In the genomic region with DNA sequence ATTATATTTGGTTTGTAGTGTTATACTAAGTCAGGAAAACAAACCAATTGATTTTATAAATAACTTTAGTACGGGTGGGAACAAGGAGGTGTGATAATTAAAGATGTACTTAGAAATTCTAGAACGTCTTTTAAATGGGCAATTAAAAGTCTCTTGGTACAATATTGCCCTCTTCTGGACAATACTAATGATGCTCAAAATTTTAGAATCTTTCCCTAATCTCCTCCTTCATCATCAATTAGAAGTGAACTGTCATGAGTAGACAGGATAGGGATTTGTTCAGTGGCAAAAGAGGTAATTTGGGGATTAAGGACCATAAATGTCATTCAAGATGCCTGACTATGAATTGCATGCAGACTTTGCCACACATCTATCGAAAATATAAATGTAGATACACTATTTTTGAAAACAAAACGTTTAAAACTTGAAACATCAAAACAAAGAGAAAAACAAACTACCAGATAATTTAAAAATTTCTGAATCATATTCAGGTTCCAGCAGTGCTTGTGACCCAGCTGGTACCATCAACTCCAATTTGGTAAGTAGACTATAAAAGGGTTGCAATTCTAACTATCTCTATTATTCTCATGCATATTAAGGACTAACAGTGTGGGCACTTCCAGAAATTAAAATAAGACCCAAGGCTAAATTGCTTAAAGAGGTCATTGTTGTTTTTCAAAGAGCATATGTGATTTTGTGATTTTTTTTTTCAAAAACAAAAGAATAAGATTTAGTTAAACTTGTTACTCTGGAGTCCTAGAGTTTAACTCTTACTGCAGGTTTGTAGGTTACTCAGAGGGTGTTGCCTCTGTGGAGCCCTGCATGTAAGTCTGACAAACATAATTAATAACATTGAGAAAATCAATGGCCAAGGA, we compare ENCODE assay signal across 8 cellular contexts.
DNase-seq lines count a peak whose midpoint lies in the region; ATAC-seq and TF ChIP-seq lines count a peak whose summit lies in the region.

No MANE protein-coding gene starts in this region.

- no peak overlapping the region for H3K27ac Mint-ChIP-seq in natural killer cell
- no peak overlapping the region for H3K27ac Mint-ChIP-seq in natural killer cell treated with Interleukin-12 subunit alpha and Interleukin-12 subunit beta and Interleukin-15 and Interleukin-18, amount 100 ng/mL, for 72 hours
- H3K27ac Mint-ChIP-seq in nephron progenitor cell = no peak overlapping the region
- H3K27ac Mint-ChIP-seq in stimulated activated naive B cell treated with anti-CD40 and anti-IgM and Interleukin-4, amounts not matched to agents 10 μg/mL and 1 μg/mL and 100 μg/mL, for 72 hours = no peak overlapping the region

- peak; percentile 72 for TF ChIP-seq CTCF in natural killer cell (IDR thresholded peaks at IDR 0.05)
- TF ChIP-seq CTCF in choroid plexus epithelial cell (conservative IDR thresholded peaks at IDR 0.05; ENCODE audit: low read depth, low read length) = peak; percentile 53
- TF ChIP-seq CTCF in nephron progenitor cell (IDR thresholded peaks at IDR 0.05) = peak; percentile 63

- H3K27me3 Mint-ChIP-seq in natural killer cell (ENCODE audit: low read depth in 2 of 2) (peaks cover 0 to 10% of the 10 kb centered on the region in 2 donors), nephron progenitor cell (ENCODE audit: low read depth, poor library complexity) (peaks cover 10% of the 10 kb centered on the region)
- peaks cover 0 to 6% of the 10 kb centered on the region in 2 donors for H3K27me3 Mint-ChIP-seq in natural killer cell treated with Interleukin-12 subunit alpha and Interleukin-12 subunit beta and Interleukin-15 and Interleukin-18, amount 100 ng/mL, for 72 hours
- peaks cover 0 to 3% of the 10 kb centered on the region in 2 donors for H3K27me3 Mint-ChIP-seq in stimulated activated naive B cell treated with anti-CD40 and anti-IgM and Interleukin-4, amounts not matched to agents 10 μg/mL and 1 μg/mL and 100 μg/mL, for 72 hours

- DNase-seq in natural killer cell = no peak
- DNase-seq in natural killer cell treated with Interleukin-12 subunit alpha and Interleukin-12 subunit beta and Interleukin-15 and Interleukin-18, amount 100 ng/mL, for 72 hours (ENCODE audit: low spot score) = no peak
- DNase-seq in NCI-H748 (lab: John Stamatoyannopoulos, UW; ENCODE audit: unreplicated experiment) = peak; percentile 44
- peak; percentile 43 for DNase-seq in choroid plexus epithelial cell (ENCODE audit: low read depth)
- no peak for DNase-seq in nephron progenitor cell
- DNase-seq in stimulated activated naive B cell treated with anti-CD40 and anti-IgM and Interleukin-4, amounts not matched to agents 10 μg/mL and 1 μg/mL and 100 μg/mL, for 72 hours = no peak
- DNase-seq in left ventricle myocardium superior = no peak

- no peak overlapping the region for H3K4me3 ChIP-seq in choroid plexus epithelial cell (ENCODE audit: low read depth, low read length)

- ATAC-seq in natural killer cell = peak in 2 of 3 donors; percentile 59
- no peak for ATAC-seq in natural killer cell treated with Interleukin-12 subunit alpha and Interleukin-12 subunit beta and Interleukin-15 and Interleukin-18, amount 100 ng/mL, for 72 hours
- ATAC-seq in stimulated activated naive B cell treated with anti-CD40 and anti-IgM and Interleukin-4, amounts not matched to agents 10 μg/mL and 1 μg/mL and 100 μg/mL, for 72 hours (replicated peaks) = no peak
- ATAC-seq in GM21737 (IDR thresholded peaks at IDR 0.05; ENCODE audit: unreplicated experiment) = no peak
- ATAC-seq in left ventricle myocardium superior = no peak

- intact Hi-C loops in natural killer cell (cut with micrococcal nuclease) = loop anchor here (1.0 to 5.0 kb wide), 4 partner anchors 105 to 304 kb away; no protein-coding TSS in a partner anchor
- intact Hi-C loops in left ventricle myocardium superior (cut with micrococcal nuclease) = loop anchor here (5.0 kb wide), 1 partner anchor 191 kb away; no protein-coding TSS in a partner anchor

- no peaks in the 10 kb centered on the region for H3K9me3 Mint-ChIP-seq in natural killer cell
- H3K9me3 Mint-ChIP-seq in natural killer cell treated with Interleukin-12 subunit alpha and Interleukin-12 subunit beta and Interleukin-15 and Interleukin-18, amount 100 ng/mL, for 72 hours = no peaks in the 10 kb centered on the region
- H3K9me3 Mint-ChIP-seq in nephron progenitor cell = no peaks in the 10 kb centered on the region
- H3K9me3 Mint-ChIP-seq in stimulated activated naive B cell treated with anti-CD40 and anti-IgM and Interleukin-4, amounts not matched to agents 10 μg/mL and 1 μg/mL and 100 μg/mL, for 72 hours = peaks cover 0 to under 1% of the 10 kb centered on the region in 2 donors

- H3K36me3 Mint-ChIP-seq in natural killer cell (no peaks in the 10 kb centered on the region), nephron progenitor cell (ENCODE audit: low read depth) (no peaks in the 10 kb centered on the region)
- H3K36me3 Mint-ChIP-seq in natural killer cell treated with Interleukin-12 subunit alpha and Interleukin-12 subunit beta and Interleukin-15 and Interleukin-18, amount 100 ng/mL, for 72 hours = no peaks in the 10 kb centered on the region
- H3K36me3 Mint-ChIP-seq in stimulated activated naive B cell treated with anti-CD40 and anti-IgM and Interleukin-4, amounts not matched to agents 10 μg/mL and 1 μg/mL and 100 μg/mL, for 72 hours = no peaks in the 10 kb centered on the region

- H3K4me3 Mint-ChIP-seq in natural killer cell = no peak overlapping the region
- H3K4me3 Mint-ChIP-seq in natural killer cell treated with Interleukin-12 subunit alpha and Interleukin-12 subunit beta and Interleukin-15 and Interleukin-18, amount 100 ng/mL, for 72 hours = no peak overlapping the region
- H3K4me3 Mint-ChIP-seq in nephron progenitor cell = no peak overlapping the region
- H3K4me3 Mint-ChIP-seq in stimulated activated naive B cell treated with anti-CD40 and anti-IgM and Interleukin-4, amounts not matched to agents 10 μg/mL and 1 μg/mL and 100 μg/mL, for 72 hours = no peak overlapping the region

- H3K4me1 Mint-ChIP-seq in natural killer cell (peaks cover 0 to 9% of the 10 kb centered on the region in 2 donors), nephron progenitor cell (no peaks in the 10 kb centered on the region)
- peaks cover 2 to 5% of the 10 kb centered on the region in 2 donors for H3K4me1 Mint-ChIP-seq in natural killer cell treated with Interleukin-12 subunit alpha and Interleukin-12 subunit beta and Interleukin-15 and Interleukin-18, amount 100 ng/mL, for 72 hours (ENCODE audit: low read depth in 2 of 2)
- peaks cover 14 to 18% of the 10 kb centered on the region in 2 donors for H3K4me1 Mint-ChIP-seq in stimulated activated naive B cell treated with anti-CD40 and anti-IgM and Interleukin-4, amounts not matched to agents 10 μg/mL and 1 μg/mL and 100 μg/mL, for 72 hours

Comparison
In these comparisons a context has a peak if more than half of its experiments do, and no peak if none do; other contexts are left out.
1. ATAC-seq: peak in natural killer cell (2 of 3); none in natural killer cell treated with Interleukin-12 subunit alpha and Interleukin-12 subunit beta and Interleukin-15 and Interleukin-18, amount 100 ng/mL, for 72 hours (0 of 2), stimulated activated naive B cell treated with anti-CD40 and anti-IgM and Interleukin-4, amounts not matched to agents 10 μg/mL and 1 μg/mL and 100 μg/mL, for 72 hours (0 of 2), GM21737 (single experiment) and left ventricle myocardium superior (single experiment).
2. DNase-seq: peak in NCI-H748 (single experiment) and choroid plexus epithelial cell (single experiment); none in natural killer cell (single experiment), natural killer cell treated with Interleukin-12 subunit alpha and Interleukin-12 subunit beta and Interleukin-15 and Interleukin-18, amount 100 ng/mL, for 72 hours (single experiment), nephron progenitor cell (single experiment), stimulated activated naive B cell treated with anti-CD40 and anti-IgM and Interleukin-4, amounts not matched to agents 10 μg/mL and 1 μg/mL and 100 μg/mL, for 72 hours (single experiment) and left ventricle myocardium superior (single experiment).
3. Peak in every context shown above with its lines, with median percentiles within 50 percentile points of each other: CTCF ChIP-seq.